In the genomic region with DNA sequence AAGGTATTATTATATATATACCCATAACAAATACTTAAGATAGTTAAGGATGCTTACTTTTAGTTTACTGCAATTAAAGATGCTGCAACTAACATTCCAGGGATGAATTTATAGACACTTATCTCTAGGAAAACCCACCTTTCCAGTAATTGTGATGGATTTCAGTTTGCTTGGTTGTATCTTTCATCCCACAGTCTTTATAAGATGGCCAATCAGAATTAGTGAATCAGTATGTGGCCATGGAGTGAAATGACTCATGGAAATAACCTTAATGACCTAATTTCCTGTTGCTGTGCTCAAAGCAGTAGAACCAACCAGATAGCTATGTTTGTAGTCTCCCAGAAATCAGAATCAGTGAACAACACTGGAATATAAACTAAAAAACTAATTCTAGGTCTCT, we compare ENCODE assay signal across 3 cellular contexts.
TF ChIP-seq lines count a peak whose summit lies in the region.

No MANE protein-coding gene starts in this region.

TF ChIP-seq in A549, 52 proteins besides CTCF, POLR2A, EP300 and RAD21:
- TF ChIP-seq JUNB (IDR thresholded peaks at IDR 0.05) (no peak), ESRRA (IDR thresholded peaks at IDR 0.05; ENCODE audit: borderline replicate concordance, low read length) (no peak), MAZ (IDR thresholded peaks at IDR 0.05; ENCODE audit: borderline replicate concordance, low read depth, low read length) (no peak)
TF ChIP-seq in A549: peak in this region for 0.

TF ChIP-seq in IMR-90, 13 proteins besides CTCF, POLR2A, EP300 and RAD21:
- TF ChIP-seq SMC3 (IDR thresholded peaks at IDR 0.05; ENCODE audit: low read depth, low read length) (no peak), FOS (IDR thresholded peaks at IDR 0.05; ENCODE audit: low read depth, low read length) (peak; percentile 18; the same call in 1 of the 2 replicates)

TF ChIP-seq in endothelial cell of umbilical vein, 7 proteins besides CTCF, POLR2A, EP300 and RAD21:
- TF ChIP-seq FOS (IDR thresholded peaks at IDR 0.05; ENCODE audit: borderline replicate concordance, insufficient read depth, low read length) (peak; percentile 67), GATA2 (IDR thresholded peaks at IDR 0.05; ENCODE audit: insufficient read depth, insufficient read length, low read depth, low read length) (no peak), JUN (IDR thresholded peaks at IDR 0.05; ENCODE audit: borderline replicate concordance, insufficient read depth, insufficient read length, low read depth) (peak; percentile 77)
TF ChIP-seq in endothelial cell of umbilical vein: peak in this region for 2.
